In the genomic region with DNA sequence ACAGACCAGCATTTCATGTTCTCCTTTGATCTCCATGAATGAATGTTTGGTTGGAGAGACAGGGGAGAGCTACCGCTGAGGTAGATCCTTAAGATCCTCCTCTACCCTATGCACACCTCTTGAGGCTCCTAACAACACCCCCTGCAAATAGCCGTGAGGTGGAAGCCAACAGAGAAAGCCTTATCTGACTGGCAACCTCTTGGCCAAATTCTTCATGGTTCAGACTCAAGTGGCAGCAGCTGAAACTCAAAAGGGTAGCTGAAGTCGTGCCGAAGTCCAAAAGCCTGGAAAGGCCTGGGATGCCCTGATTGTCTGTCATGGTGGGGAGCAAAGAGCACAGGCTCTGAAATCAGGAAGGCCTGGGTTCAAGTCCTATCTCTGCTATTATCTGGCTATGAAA, we compare ENCODE assay signal across 37 cellular contexts.
"Had no signal": no experiment of that assay in that cellular context is flagged by ENCODE, and none has a peak within 500 bp of the region (broad histone marks: within the 10 kb centered on the region; RNA-seq: fewer than 3 reads in every experiment).

No MANE protein-coding gene starts in this region.

- H3K4me1 ChIP-seq: adrenal gland, breast epithelium, esophagus muscularis mucosa, foreskin keratinocyte had no signal

- H3K9me3 Mint-ChIP-seq: activated B cell treated with CpG ODN at 0.5 μM for 24 hours; activated CD8-positive, alpha-beta T cell treated with anti-CD3 and anti-CD28 coated beads for 36 hours; activated naive CD4-positive, alpha-beta T cell treated with anti-CD3 and anti-CD28 coated beads, Interleukin-2, amount 50 U/mL, for 24 hours; activated naive CD8-positive, alpha-beta T cell treated with anti-CD3 and anti-CD28 coated beads for 36 hours; activated T-cell treated with anti-CD3 and anti-CD28 coated beads, Interleukin-2, amount 50 U/mL, for 4 hours; activated T-helper 17 cell treated with anti-CD3 and anti-CD28 coated beads, Interleukin-2, amount 50 U/mL, for 72 hours; central memory CD8-positive, alpha-beta T cell; endodermal cell; T-helper 2 cell treated with Interferon-gamma antibody and Interleukin-4, amounts not matched to agents 5 μg/mL and 100 μg/mL, for 36 hours had no signal

- ATAC-seq: activated CD4-positive, CD25-positive, alpha-beta regulatory T cell treated with anti-CD3 and anti-CD28 coated beads, Interleukin-2, amount 50 U/mL, for 24 hours; activated CD8-positive, alpha-beta T cell treated with anti-CD3 and anti-CD28 coated beads for 36 hours; activated naive CD8-positive, alpha-beta T cell treated with anti-CD3 and anti-CD28 coated beads, Interleukin-2, amount 50 U/mL, for 24 hours; activated T-cell treated with anti-CD3 and anti-CD28 coated beads, Interleukin-2, amount 50 U/mL, for 4 hours; activated T-helper 17 cell treated with anti-CD3 and anti-CD28 coated beads, Interleukin-2, amount 50 U/mL, for 72 hours; foreskin keratinocyte; gastrocnemius medialis; T-helper 17 cell had no signal

- DNase-seq: activated B cell treated with CpG ODN at 0.5 μM for 24 hours; activated CD4-positive, alpha-beta T cell treated with anti-CD3 and anti-CD28 coated beads for 48 hours; activated CD4-positive, alpha-beta T cell treated with anti-CD3 and anti-CD28 coated beads, Interleukin-2, amount 50 U/mL, for 1 hour; activated CD4-positive, alpha-beta T cell treated with anti-CD3 and anti-CD28 coated beads, Interleukin-2, amount 50 U/mL, for 48 hours; activated CD8-positive, alpha-beta memory T cell treated with anti-CD3 and anti-CD28 coated beads for 24 hours; activated CD8-positive, alpha-beta T cell treated with anti-CD3 and anti-CD28 coated beads for 36 hours; activated effector memory CD4-positive, alpha-beta T cell treated with Interleukin-2 at 50 U/mL for 16 hours; activated gamma-delta T cell treated with Interleukin-2 at 50 U/mL for 16 hours; activated naive CD4-positive, alpha-beta T cell treated with Interleukin-2 at 50 U/mL for 16 hours; activated naive CD8-positive, alpha-beta T cell treated with anti-CD3 and anti-CD28 coated beads for 36 hours; activated naive CD8-positive, alpha-beta T cell treated with anti-CD3 and anti-CD28 coated beads, Interleukin-2, amount 50 U/mL, for 24 hours; activated T-cell treated with anti-CD3 and anti-CD28 coated beads, Interleukin-2, amount 50 U/mL, for 4 hours; adrenal gland; amygdala; aorta; dorsolateral prefrontal cortex; effector memory CD4-positive, alpha-beta T cell; endodermal cell; erythroblast; foreskin keratinocyte; gastrocnemius medialis; glutamatergic neuron; T-helper 1 cell; T-helper 17 cell; T1000; WERI-Rb-1 had no signal

- H3K27me3 Mint-ChIP-seq: activated B cell treated with CpG ODN at 0.5 μM for 24 hours; activated naive CD8-positive, alpha-beta T cell treated with anti-CD3 and anti-CD28 coated beads for 36 hours had no signal

- H3K36me3 ChIP-seq: adrenal gland, breast epithelium, cardiac muscle cell, esophagus muscularis mucosa, gastrocnemius medialis, WERI-Rb-1 had no signal

- H3K27me3 ChIP-seq: adrenal gland, breast epithelium, cardiac muscle cell, esophagus muscularis mucosa, foreskin keratinocyte, gastrocnemius medialis had no signal

- H3K27ac ChIP-seq: adrenal gland, breast epithelium, cardiac muscle cell, coronary artery, dorsolateral prefrontal cortex, esophagus muscularis mucosa, foreskin keratinocyte, gastrocnemius medialis, WERI-Rb-1 had no signal

- H3K4me3 ChIP-seq: adrenal gland, breast epithelium, cardiac muscle cell, coronary artery, dorsolateral prefrontal cortex, esophagus muscularis mucosa, gastrocnemius medialis had no signal

- H3K4me3 Mint-ChIP-seq: activated B cell treated with CpG ODN at 0.5 μM for 24 hours; activated CD8-positive, alpha-beta T cell treated with anti-CD3 and anti-CD28 coated beads for 36 hours; activated naive CD4-positive, alpha-beta T cell treated with anti-CD3 and anti-CD28 coated beads, Interleukin-2, amount 50 U/mL, for 24 hours; activated naive CD8-positive, alpha-beta T cell treated with anti-CD3 and anti-CD28 coated beads for 36 hours; activated naive CD8-positive, alpha-beta T cell treated with anti-CD3 and anti-CD28 coated beads, Interleukin-2, amount 50 U/mL, for 24 hours; activated T-cell treated with anti-CD3 and anti-CD28 coated beads, Interleukin-2, amount 50 U/mL, for 4 hours; activated T-helper 17 cell treated with anti-CD3 and anti-CD28 coated beads, Interleukin-2, amount 50 U/mL, for 72 hours; brain; central memory CD8-positive, alpha-beta T cell; dendritic cell treated with granulocyte-macrophage colony-stimulating factor and Interleukin-4, amounts not matched to agents 40 ng/mL and 50 ng/mL, for 4 days; endodermal cell; T-helper 17 cell; T-helper 2 cell treated with Interferon-gamma antibody and Interleukin-4, amounts not matched to agents 5 μg/mL and 100 μg/mL, for 36 hours had no signal

- H3K9me3 ChIP-seq: adrenal gland, breast epithelium, esophagus muscularis mucosa, gastrocnemius medialis had no signal

- H3K27ac Mint-ChIP-seq: activated B cell treated with CpG ODN at 0.5 μM for 24 hours; activated CD8-positive, alpha-beta T cell treated with anti-CD3 and anti-CD28 coated beads for 36 hours; activated naive CD4-positive, alpha-beta T cell treated with anti-CD3 and anti-CD28 coated beads, Interleukin-2, amount 50 U/mL, for 24 hours; activated naive CD8-positive, alpha-beta T cell treated with anti-CD3 and anti-CD28 coated beads for 36 hours; activated naive CD8-positive, alpha-beta T cell treated with anti-CD3 and anti-CD28 coated beads, Interleukin-2, amount 50 U/mL, for 24 hours; activated T-helper 17 cell treated with anti-CD3 and anti-CD28 coated beads, Interleukin-2, amount 50 U/mL, for 72 hours; brain; dendritic cell treated with granulocyte-macrophage colony-stimulating factor and Interleukin-4, amounts not matched to agents 40 ng/mL and 50 ng/mL, for 4 days; endodermal cell; T-helper 17 cell; T-helper 2 cell treated with Interferon-gamma antibody and Interleukin-4, amounts not matched to agents 5 μg/mL and 100 μg/mL, for 36 hours had no signal

- H3K36me3 Mint-ChIP-seq: activated naive CD4-positive, alpha-beta T cell treated with anti-CD3 and anti-CD28 coated beads, Interleukin-2, amount 50 U/mL, for 24 hours; activated naive CD8-positive, alpha-beta T cell treated with anti-CD3 and anti-CD28 coated beads for 36 hours; brain had no signal

- H3K4me1 Mint-ChIP-seq: activated B cell treated with CpG ODN at 0.5 μM for 24 hours; activated naive CD4-positive, alpha-beta T cell treated with anti-CD3 and anti-CD28 coated beads, Interleukin-2, amount 50 U/mL, for 24 hours; activated naive CD8-positive, alpha-beta T cell treated with anti-CD3 and anti-CD28 coated beads for 36 hours; activated naive CD8-positive, alpha-beta T cell treated with anti-CD3 and anti-CD28 coated beads, Interleukin-2, amount 50 U/mL, for 24 hours; activated T-helper 17 cell treated with anti-CD3 and anti-CD28 coated beads, Interleukin-2, amount 50 U/mL, for 72 hours; central memory CD8-positive, alpha-beta T cell; T-helper 17 cell had no signal
